In the genomic region with DNA sequence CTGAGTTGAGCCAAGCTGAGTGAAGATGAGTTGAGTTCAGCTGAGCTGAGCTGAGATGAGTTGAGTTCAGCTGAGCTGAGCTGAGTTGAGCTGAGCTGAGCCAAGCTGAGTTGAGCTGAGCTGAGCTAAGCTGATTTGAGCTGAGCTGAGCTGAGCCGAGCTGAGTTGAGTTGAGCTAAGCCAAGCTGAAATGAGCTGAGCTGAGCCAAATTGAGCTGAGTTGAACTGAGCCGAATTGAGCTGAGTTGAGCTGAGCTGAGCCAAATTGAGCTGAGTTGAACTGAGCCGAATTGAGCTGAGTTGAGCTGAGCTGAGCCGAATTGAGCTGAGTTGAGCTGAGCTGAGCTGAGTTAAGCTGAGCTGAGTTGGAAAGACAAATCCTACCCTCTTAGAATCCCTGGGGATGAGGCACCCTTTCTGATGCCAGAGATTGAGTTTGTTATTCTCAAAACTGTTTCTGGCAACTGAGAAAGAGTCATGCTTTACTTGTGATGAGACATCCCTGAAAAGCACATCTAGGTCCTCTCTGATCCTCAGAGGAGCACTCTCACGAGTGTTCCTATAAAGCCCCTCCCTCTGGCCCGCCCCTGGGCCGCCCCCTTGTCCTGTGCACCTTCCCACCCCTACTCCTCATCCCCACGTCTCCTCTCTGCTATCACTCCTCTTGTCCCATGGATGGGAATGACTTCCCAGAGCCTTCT, we compare ENCODE assay signal across 24 cellular contexts.
DNase-seq lines count a peak whose midpoint lies in the region; ATAC-seq, FAIRE-seq and TF ChIP-seq lines count a peak whose summit lies in the region.
"Had no signal": no experiment of that assay in that cellular context is flagged by ENCODE, and none has a peak within 500 bp of the region (broad histone marks: within the 10 kb centered on the region; RNA-seq: fewer than 3 reads in every experiment).

No MANE protein-coding gene starts in this region.

- ATAC-seq in SK-N-SH treated with all-trans-retinoic acid at 6 μM for 48 hours, result no peak
- no peak for ATAC-seq in HG02763 (IDR thresholded peaks at IDR 0.05; ENCODE audit: unreplicated experiment)
- ATAC-seq: activated CD8-positive, alpha-beta memory T cell treated with anti-CD3 and anti-CD28 coated beads, Interleukin-2, amount 10 ng/mL, durations not matched to agents 7 days and 5 days; lower lobe of right lung; psoas muscle; stimulated activated naive CD8-positive, alpha-beta T cell treated with anti-CD3 and anti-CD28 coated beads, Interleukin-15, Interleukin-2, amounts not matched to agents 100 U/mL and 50 U/mL, for 24 hours had no signal

- 0 out of 2 replicates have a peak overlapping the region, but pooled peaks have one; percentile 17 for H3K9ac ChIP-seq in SK-N-SH
- H3K9ac ChIP-seq: neural progenitor cell had no signal

- H3K9me2 ChIP-seq in SK-N-SH, result no peaks in the 10 kb centered on the region

- H3K4me3 ChIP-seq in SK-N-SH (ENCODE audit: low read depth in 2 of 2, low read length in 1 of 2) (0 out of 4 replicates have a peak overlapping the region, but pooled peaks of 1 of the 2 experiments have one; percentile 14), WERI-Rb-1 (ENCODE audit: low read depth, low read length) (no peak overlapping the region), foreskin fibroblast (ENCODE audit: low read depth in 1 of 2, low read length in 2 of 2) (no peak overlapping the region)
- H3K4me3 ChIP-seq: lower lobe of right lung, neural progenitor cell, psoas muscle, tibial nerve had no signal

- POLR2A ChIA-PET in SK-N-SH (lab: Yijun Ruan, JAX), result no interaction called here

- no peak overlapping the region for H2AFZ ChIP-seq in SK-N-SH (ENCODE audit: low read depth)
- H2AFZ ChIP-seq: neural progenitor cell had no signal

- no peaks in the 10 kb centered on the region for H3K36me3 ChIP-seq in SK-N-SH (replicated peaks in 1 of 2; ENCODE audit: control insufficient read depth in 1 of 2, insufficient read depth in 2 of 2, low read length in 1 of 2)
- H3K36me3 ChIP-seq in WERI-Rb-1, result no peaks in the 10 kb centered on the region
- H3K36me3 ChIP-seq: lower lobe of right lung, neural progenitor cell, tibial nerve had no signal

- no peak for TF ChIP-seq EP300 in SK-N-SH (IDR thresholded peaks at IDR 0.05; ENCODE audit: borderline replicate concordance in 1 of 2, low read depth in 1 of 2, low read length in 1 of 2)

- TF ChIP-seq CTCF in SK-N-SH (IDR thresholded peaks at IDR 0.05), result no peak
- TF ChIP-seq CTCF in WERI-Rb-1 (IDR thresholded peaks at IDR 0.05; ENCODE audit: low read depth, low read length), result no peak
- TF ChIP-seq CTCF in foreskin fibroblast (IDR thresholded peaks at IDR 0.05; ENCODE audit: low read depth, low read length), result no peak

- H3K79me2 ChIP-seq in SK-N-SH (ENCODE audit: insufficient read depth), result no peaks in the 10 kb centered on the region

- TF ChIP-seq RAD21 in SK-N-SH (IDR thresholded peaks at IDR 0.05; ENCODE audit: low read length), result no peak

- H3K9me3 ChIP-seq in SK-N-SH (no peaks in the 10 kb centered on the region), WERI-Rb-1 (ENCODE audit: severe bottlenecking) (peaks cover 18% of the 10 kb centered on the region)
- H3K9me3 ChIP-seq: lower lobe of right lung had no signal

- H4K20me1 ChIP-seq in SK-N-SH (ENCODE audit: insufficient read depth), result no peaks in the 10 kb centered on the region

- peaks cover 9 to 58% of the 10 kb centered on the region in 2 experiments; a peak in 3 of 4 replicates for H3K4me1 ChIP-seq in SK-N-SH (ENCODE audit: control insufficient read depth in 1 of 2, insufficient read depth in 2 of 2, low read depth in 1 of 2, low read length in 1 of 2)
- H3K4me1 ChIP-seq: lower lobe of right lung, neural progenitor cell had no signal

- H3K27ac ChIP-seq in SK-N-SH (ENCODE audit: low read depth in 2 of 2, low read length in 1 of 2) (peak overlapping the region in 1 of 2 experiments; percentile 100; a peak in 2 of 4 replicates), WERI-Rb-1 (no peak overlapping the region)
- H3K27ac ChIP-seq: lower lobe of right lung, neural progenitor cell, psoas muscle, tibial nerve had no signal

- peaks cover 31% of the 10 kb centered on the region for H3F3A ChIP-seq in SK-N-SH (replicated peaks; ENCODE audit: insufficient read depth)

- DNase-seq in SK-N-SH, result no peak
- DNase-seq in WERI-Rb-1, result peak; percentile 70
- DNase-seq in foreskin fibroblast, result peak; percentile 50 to 68
- DNase-seq in urothelium cell line (ENCODE audit: low spot score), result no peak
- DNase-seq in cerebellar cortex (ENCODE audit: low spot score), result no peak
- no peak for DNase-seq in NCI-H2029 treated with DMSO at 0.1 percent for 48 hours (lab: John Stamatoyannopoulos, UW)
- DNase-seq: 8988T; activated CD4-positive, alpha-beta T cell treated with anti-CD3 and anti-CD28 coated beads, Interleukin-2, amount 10 ng/mL, durations not matched to agents 7 days and 5 days; activated CD8-positive, alpha-beta memory T cell treated with anti-CD3 and anti-CD28 coated beads, Interleukin-2, amount 10 ng/mL, durations not matched to agents 7 days and 5 days; aorta; central memory CD4-positive, alpha-beta T cell; DND-41; H7; kidney; lower lobe of right lung; MV-4-11; NCI-H1694 treated with DMSO at 0.1 percent for 48 hours; psoas muscle; stimulated activated CD4-positive, alpha-beta T cell treated with anti-CD3 and anti-CD28 coated beads, Interleukin-4, amount 100 ng/mL, for 1 hour; stimulated activated naive CD8-positive, alpha-beta T cell treated with anti-CD3 and anti-CD28 coated beads, Interleukin-15, Interleukin-2, amounts not matched to agents 100 U/mL and 50 U/mL, for 24 hours had no signal

- no peaks in the 10 kb centered on the region for H3K27me3 ChIP-seq in SK-N-SH (ENCODE audit: insufficient read depth)
- no peaks in the 10 kb centered on the region for H3K27me3 ChIP-seq in WERI-Rb-1 (ENCODE audit: insufficient read depth, low read depth, severe bottlenecking)
- H3K27me3 ChIP-seq: neural progenitor cell, tibial nerve had no signal

- CTCF ChIA-PET in SK-N-SH (lab: Yijun Ruan, JAX), result interaction anchor here (1.0 to 3.5 kb wide), 6 partner anchors 11 to 149 kb away, joined by 3 to 19 read pairs (median 4); no protein-coding TSS in a partner anchor

- peak; percentile 35 for FAIRE-seq in urothelium cell line (lab: Jason Lieb, UNC)
- FAIRE-seq: kidney had no signal

- 85% methylated on average over 8 of the region's 8 CpGs for WGBS in SK-N-SH (ENCODE audit: low lambda C conversion rate)

- H3K4me2 ChIP-seq in SK-N-SH, result no peak overlapping the region; the same call in 1 of the 2 replicates
- H3K4me2 ChIP-seq: neural progenitor cell had no signal

TF ChIP-seq in SK-N-SH, 30 proteins besides CTCF, POLR2A, EP300 and RAD21 (continues in another document):
- no peak for TF ChIP-seq TEAD4 (IDR thresholded peaks at IDR 0.05; ENCODE audit: borderline replicate concordance, insufficient read depth)
- TF ChIP-seq SIN3A (IDR thresholded peaks at IDR 0.05; ENCODE audit: borderline replicate concordance, low read depth, low read length), result no peak
- no peak for TF ChIP-seq NFIC (IDR thresholded peaks at IDR 0.05; ENCODE audit: borderline replicate concordance)

TF ChIP-seq in SK-N-SH treated with all-trans-retinoic acid at 6 μM for 48 hours, 23 proteins besides CTCF, POLR2A, EP300 and RAD21:
- TF ChIP-seq, protein P1, sequence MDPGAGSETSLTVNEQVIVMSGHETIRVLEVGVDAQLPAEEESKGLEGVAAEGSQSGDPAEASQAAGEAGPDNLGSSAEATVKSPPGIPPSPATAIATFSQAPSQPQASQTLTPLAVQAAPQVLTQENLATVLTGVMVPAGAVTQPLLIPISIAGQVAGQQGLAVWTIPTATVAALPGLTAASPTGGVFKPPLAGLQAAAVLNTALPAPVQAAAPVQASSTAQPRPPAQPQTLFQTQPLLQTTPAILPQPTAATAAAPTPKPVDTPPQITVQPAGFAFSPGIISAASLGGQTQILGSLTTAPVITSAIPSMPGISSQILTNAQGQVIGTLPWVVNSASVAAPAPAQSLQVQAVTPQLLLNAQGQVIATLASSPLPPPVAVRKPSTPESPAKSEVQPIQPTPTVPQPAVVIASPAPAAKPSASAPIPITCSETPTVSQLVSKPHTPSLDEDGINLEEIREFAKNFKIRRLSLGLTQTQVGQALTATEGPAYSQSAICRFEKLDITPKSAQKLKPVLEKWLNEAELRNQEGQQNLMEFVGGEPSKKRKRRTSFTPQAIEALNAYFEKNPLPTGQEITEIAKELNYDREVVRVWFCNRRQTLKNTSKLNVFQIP (CRISPR knock-in tag; IDR thresholded peaks at IDR 0.05; ENCODE audit: borderline replicate concordance, low read depth), result no peak

Comparison
In these comparisons a context has a peak if more than half of its experiments do, and no peak if none do; other contexts are left out.
1. DNase-seq: peak in WERI-Rb-1 (single experiment) and foreskin fibroblast (2 of 2); none in SK-N-SH (single experiment), urothelium cell line (single experiment), cerebellar cortex (single experiment) and NCI-H2029 treated with DMSO at 0.1 percent for 48 hours (single experiment).